11 cellular contexts compared by ENCODE assay signal in genomic region chr1:225343618-225344017, GRCh38.
DNase-seq lines count a peak whose midpoint lies in the region; ATAC-seq and TF ChIP-seq lines count a peak whose summit lies in the region.
"Had no signal": no experiment of that assay in that cellular context is flagged by ENCODE, and none has a peak within 500 bp of the region (broad histone marks: within the 10 kb centered on the region; RNA-seq: fewer than 3 reads in every experiment).

No MANE protein-coding gene starts in this region.

- peak; percentile 52 for TF ChIP-seq RAD21 in HCT116 (IDR thresholded peaks at IDR 0.05; ENCODE audit: low read depth)

- no peaks in the 10 kb centered on the region for H3K36me3 ChIP-seq in CD4-positive, CD25-positive, alpha-beta regulatory T cell (ENCODE audit: control insufficient read depth, insufficient read depth, low read length)
- H3K36me3 ChIP-seq in HCT116 (ENCODE audit: control insufficient read depth in 1 of 2, insufficient read depth in 2 of 2, low read length in 2 of 2) (no peaks in the 10 kb centered on the region), PC-9 (ENCODE audit: low read depth) (no peaks in the 10 kb centered on the region), upper lobe of left lung (no peaks in the 10 kb centered on the region)
- H3K36me3 ChIP-seq: gastrocnemius medialis, Peyer's patch had no signal

- H3K27me3 Mint-ChIP-seq in CD4-positive, CD25-positive, alpha-beta regulatory T cell: peaks cover 53% of the 10 kb centered on the region
- H3K27me3 Mint-ChIP-seq in stimulated activated naive B cell treated with anti-CD40 and anti-IgM and Interleukin-4, amounts not matched to agents 10 μg/mL and 1 μg/mL and 100 μg/mL, for 72 hours: peaks cover 5 to 12% of the 10 kb centered on the region in 2 donors

- no peaks in the 10 kb centered on the region for H3K4me1 ChIP-seq in CD4-positive, CD25-positive, alpha-beta regulatory T cell (ENCODE audit: control insufficient read depth, insufficient read depth, low read length, poor library complexity, severe bottlenecking)
- H3K4me1 ChIP-seq in HCT116 (ENCODE audit: control insufficient read depth in 1 of 2, insufficient read depth in 2 of 2, low read length in 2 of 2): no peaks in the 10 kb centered on the region
- H3K4me1 ChIP-seq in PC-9 (replicated peaks; ENCODE audit: insufficient read depth): no peaks in the 10 kb centered on the region
- no peaks in the 10 kb centered on the region for H3K4me1 ChIP-seq in upper lobe of left lung
- H3K4me1 ChIP-seq: gastrocnemius medialis, Peyer's patch had no signal

- no peaks in the 10 kb centered on the region for H4K20me1 ChIP-seq in HCT116 (ENCODE audit: insufficient read depth)
- H4K20me1 ChIP-seq in PC-9 (ENCODE audit: insufficient read depth): no peaks in the 10 kb centered on the region

- H3K27me3 ChIP-seq in CD4-positive, CD25-positive, alpha-beta regulatory T cell (ENCODE audit: control insufficient read depth, insufficient read depth, low read length): peaks cover 16% of the 10 kb centered on the region
- no peaks in the 10 kb centered on the region for H3K27me3 ChIP-seq in HCT116 (ENCODE audit: insufficient read depth, low read length)
- H3K27me3 ChIP-seq in PC-9 (ENCODE audit: insufficient read depth, low read depth): no peaks in the 10 kb centered on the region
- H3K27me3 ChIP-seq in upper lobe of left lung: no peaks in the 10 kb centered on the region
- H3K27me3 ChIP-seq: gastrocnemius medialis, Peyer's patch had no signal

- H3K4me1 Mint-ChIP-seq in CD4-positive, CD25-positive, alpha-beta regulatory T cell: peaks cover 0 to 2% (median 0%) of the 10 kb centered on the region in 4 donors
- H3K4me1 Mint-ChIP-seq in stimulated activated naive B cell treated with anti-CD40 and anti-IgM and Interleukin-4, amounts not matched to agents 10 μg/mL and 1 μg/mL and 100 μg/mL, for 72 hours: peaks cover 4 to 6% of the 10 kb centered on the region in 2 donors

- CTCF ChIA-PET in HCT116 (lab: Charles Lee): no interaction called here
- CTCF ChIA-PET in PC-9 (lab: Charles Lee): no interaction called here

- ATAC-seq in CD4-positive, CD25-positive, alpha-beta regulatory T cell (ENCODE audit: low read depth in 2 of 2): no peak
- ATAC-seq in HCT116 (peak; percentile 53; the same call in 1 of the 2 replicates), HG03095 (IDR thresholded peaks at IDR 0.05; ENCODE audit: unreplicated experiment) (no peak), HG03139 (IDR thresholded peaks at IDR 0.05; ENCODE audit: unreplicated experiment) (no peak), upper lobe of left lung (ENCODE audit: low FRiP score in 2 of 2) (no peak)
- no peak for ATAC-seq in stimulated activated naive B cell treated with anti-CD40 and anti-IgM and Interleukin-4, amounts not matched to agents 10 μg/mL and 1 μg/mL and 100 μg/mL, for 72 hours (replicated peaks)
- ATAC-seq: activated T-cell treated with anti-CD3 and anti-CD28 coated beads, Interleukin-2, amount 50 U/mL, for 72 hours; gastrocnemius medialis had no signal

- intact Hi-C loops in HCT116 (cut with micrococcal nuclease) (loop anchor here (10.0 kb wide), 1 partner anchor 829 kb away; no protein-coding TSS in a partner anchor), PC-9 (cut with micrococcal nuclease; ENCODE audit: unreplicated experiment) (no loop called here)

- H3F3A ChIP-seq in PC-9 (ENCODE audit: insufficient read depth, low read depth): no peaks in the 10 kb centered on the region

- no peaks in the 10 kb centered on the region for H3K9me2 ChIP-seq in HCT116 (ENCODE audit: insufficient read depth)
- H3K9me2 ChIP-seq in PC-9 (ENCODE audit: insufficient read depth): no peaks in the 10 kb centered on the region

- no peak overlapping the region for H3K4me3 Mint-ChIP-seq in CD4-positive, CD25-positive, alpha-beta regulatory T cell
- no peak overlapping the region for H3K4me3 Mint-ChIP-seq in stimulated activated naive B cell treated with anti-CD40 and anti-IgM and Interleukin-4, amounts not matched to agents 10 μg/mL and 1 μg/mL and 100 μg/mL, for 72 hours
- H3K4me3 Mint-ChIP-seq: activated T-cell treated with anti-CD3 and anti-CD28 coated beads, Interleukin-2, amount 50 U/mL, for 72 hours had no signal

- TF ChIP-seq EP300 in upper lobe of left lung (IDR thresholded peaks at IDR 0.05): no peak

- no peak overlapping the region for H2AFZ ChIP-seq in HCT116 (ENCODE audit: low read depth, low read length, poor library complexity, severe bottlenecking)
- H2AFZ ChIP-seq in PC-9: no peak overlapping the region

- no peak overlapping the region for H3K4me3 ChIP-seq in CD4-positive, CD25-positive, alpha-beta regulatory T cell (ENCODE audit: low read depth, low read length)
- H3K4me3 ChIP-seq in HCT116 (replicated peaks in 1 of 2; ENCODE audit: low read depth in 1 of 2, low read length in 2 of 2) (no peak overlapping the region), PC-9 (no peak overlapping the region), fibroblast of pulmonary artery (replicated peaks; ENCODE audit: low read depth, low read length) (no peak overlapping the region), upper lobe of left lung (no peak overlapping the region)
- H3K4me3 ChIP-seq: gastrocnemius medialis, Peyer's patch had no signal

- POLR2A ChIA-PET in HCT116 (lab: Charles Lee): no interaction called here
- POLR2A ChIA-PET in PC-9 (lab: Charles Lee; ENCODE audit: unreplicated experiment): interaction anchor here (0.6 kb wide), 1 partner anchor 113 kb away, joined by 4 read pairs; no protein-coding TSS in a partner anchor

- TF ChIP-seq POLR2A in HCT116 (IDR thresholded peaks at IDR 0.05; ENCODE audit: borderline replicate concordance, extremely low read depth, insufficient read depth, insufficient read length) (no peak), upper lobe of left lung (IDR thresholded peaks at IDR 0.05) (no peak)

- H3K9ac ChIP-seq in HCT116 (ENCODE audit: low read length): no peak overlapping the region

- H3K4me2 ChIP-seq in HCT116 (ENCODE audit: low read length) (no peak overlapping the region), PC-9 (no peak overlapping the region)

- no peak overlapping the region for H3K27ac ChIP-seq in CD4-positive, CD25-positive, alpha-beta regulatory T cell (ENCODE audit: insufficient read depth, low read length, poor library complexity, severe bottlenecking)
- no peak overlapping the region for H3K27ac ChIP-seq in HCT116 (ENCODE audit: low read depth, low read length)
- H3K27ac ChIP-seq in PC-9: no peak overlapping the region
- no peak overlapping the region for H3K27ac ChIP-seq in upper lobe of left lung
- H3K27ac ChIP-seq: gastrocnemius medialis, Peyer's patch had no signal

- H3K27ac Mint-ChIP-seq in CD4-positive, CD25-positive, alpha-beta regulatory T cell: no peak overlapping the region
- no peak overlapping the region for H3K27ac Mint-ChIP-seq in stimulated activated naive B cell treated with anti-CD40 and anti-IgM and Interleukin-4, amounts not matched to agents 10 μg/mL and 1 μg/mL and 100 μg/mL, for 72 hours
- H3K27ac Mint-ChIP-seq: activated T-cell treated with anti-CD3 and anti-CD28 coated beads, Interleukin-2, amount 50 U/mL, for 72 hours had no signal

- no peaks in the 10 kb centered on the region for H3K79me2 ChIP-seq in HCT116 (ENCODE audit: insufficient read depth, low read length)
- no peaks in the 10 kb centered on the region for H3K79me2 ChIP-seq in PC-9 (ENCODE audit: low read depth)

- no TSS peak for BruUV-seq in HCT116 (replicated peaks; lab: Mats Ljungman, UMichigan)
- BruUV-seq in PC-9 (replicated peaks; lab: Mats Ljungman, UMichigan): no TSS peak

- peaks cover 0 to 7% of the 10 kb centered on the region in 2 experiments for H3K9me3 ChIP-seq in CD4-positive, CD25-positive, alpha-beta regulatory T cell (ENCODE audit: control insufficient read depth in 2 of 2, low read length in 2 of 2)
- H3K9me3 ChIP-seq in HCT116 (ENCODE audit: control insufficient read depth in 1 of 2, insufficient read depth in 1 of 2, low read depth in 1 of 2, low read length in 2 of 2) (no peaks in the 10 kb centered on the region), PC-9 (ENCODE audit: insufficient read depth, low read depth) (no peaks in the 10 kb centered on the region), upper lobe of left lung (no peaks in the 10 kb centered on the region)
- H3K9me3 ChIP-seq: gastrocnemius medialis, Peyer's patch had no signal

- RAD21 ChIA-PET in HCT116 (lab: Charles Lee; ENCODE audit: low non-redundant PET in 1 of 2, low total read pairs in 2 of 2, uncharacterized antibody in 2 of 2, unreplicated experiment in 2 of 2): no interaction called here

- DNase-seq in CD4-positive, CD25-positive, alpha-beta regulatory T cell: peak in 2 of 3 donors; percentile 6 to 12
- DNase-seq in HCT116 (ENCODE audit: low read depth, low spot score) (peak; percentile 16), PC-9 (peak in 1 of 2 experiments; percentile 41), fibroblast of pulmonary artery (ENCODE audit: low read depth) (peak; percentile 39), upper lobe of left lung (no peak)
- DNase-seq in stimulated activated naive B cell treated with anti-CD40 and anti-IgM and Interleukin-4, amounts not matched to agents 10 μg/mL and 1 μg/mL and 100 μg/mL, for 72 hours: no peak
- DNase-seq: activated T-cell treated with anti-CD3 and anti-CD28 coated beads, Interleukin-2, amount 50 U/mL, for 72 hours; gastrocnemius medialis; Peyer's patch had no signal

- H3K9me3 Mint-ChIP-seq in CD4-positive, CD25-positive, alpha-beta regulatory T cell: peaks cover 0 to 10% (median 5%) of the 10 kb centered on the region in 7 donors
- H3K9me3 Mint-ChIP-seq in stimulated activated naive B cell treated with anti-CD40 and anti-IgM and Interleukin-4, amounts not matched to agents 10 μg/mL and 1 μg/mL and 100 μg/mL, for 72 hours: peaks cover 0 to 6% of the 10 kb centered on the region in 2 donors

- H3K36me3 Mint-ChIP-seq in CD4-positive, CD25-positive, alpha-beta regulatory T cell: no peaks in the 10 kb centered on the region
- H3K36me3 Mint-ChIP-seq in stimulated activated naive B cell treated with anti-CD40 and anti-IgM and Interleukin-4, amounts not matched to agents 10 μg/mL and 1 μg/mL and 100 μg/mL, for 72 hours: peaks cover 2 to 4% of the 10 kb centered on the region in 2 donors

- peak; percentile 37 to 54 (median 39) for TF ChIP-seq CTCF in HCT116 (IDR thresholded peaks at IDR 0.05 in 2 of 3, conservative IDR thresholded peaks at IDR 0.05 in 1 of 3; ENCODE audit: borderline replicate concordance in 1 of 3, insufficient read depth in 1 of 3, low read depth in 2 of 3, low read length in 2 of 3)
- peak; percentile 63; the same call in 1 of the 2 replicates for TF ChIP-seq CTCF in PC-9 (conservative IDR thresholded peaks at IDR 0.05)
- TF ChIP-seq CTCF in fibroblast of pulmonary artery (IDR thresholded peaks at IDR 0.05; ENCODE audit: low read length, missing control alignments): peak; percentile 45
- TF ChIP-seq CTCF in upper lobe of left lung (IDR thresholded peaks at IDR 0.05): no peak

TF ChIP-seq in HCT116, 20 proteins besides CTCF, POLR2A, EP300 and RAD21 (continues in another document):
- no peak for TF ChIP-seq MAX (IDR thresholded peaks at IDR 0.05)
- TF ChIP-seq JUND (IDR thresholded peaks at IDR 0.05): no peak
- no peak for TF ChIP-seq SP1 (IDR thresholded peaks at IDR 0.05; ENCODE audit: low read depth)
- no peak for TF ChIP-seq SRF (IDR thresholded peaks at IDR 0.05; ENCODE audit: low read depth)

Comparison
In these comparisons a context has a peak if more than half of its experiments do, and no peak if none do; other contexts are left out.
1. DNase-seq: peak in CD4-positive, CD25-positive, alpha-beta regulatory T cell (2 of 3), HCT116 (single experiment) and fibroblast of pulmonary artery (single experiment); none in upper lobe of left lung (0 of 2) and stimulated activated naive B cell treated with anti-CD40 and anti-IgM and Interleukin-4, amounts not matched to agents 10 μg/mL and 1 μg/mL and 100 μg/mL, for 72 hours (single experiment).
2. CTCF ChIP-seq: peak in HCT116 (3 of 3), PC-9 (single experiment) and fibroblast of pulmonary artery (single experiment); none in upper lobe of left lung (0 of 6).